ENCODE assay signal across 8 cellular contexts in the genomic region with DNA sequence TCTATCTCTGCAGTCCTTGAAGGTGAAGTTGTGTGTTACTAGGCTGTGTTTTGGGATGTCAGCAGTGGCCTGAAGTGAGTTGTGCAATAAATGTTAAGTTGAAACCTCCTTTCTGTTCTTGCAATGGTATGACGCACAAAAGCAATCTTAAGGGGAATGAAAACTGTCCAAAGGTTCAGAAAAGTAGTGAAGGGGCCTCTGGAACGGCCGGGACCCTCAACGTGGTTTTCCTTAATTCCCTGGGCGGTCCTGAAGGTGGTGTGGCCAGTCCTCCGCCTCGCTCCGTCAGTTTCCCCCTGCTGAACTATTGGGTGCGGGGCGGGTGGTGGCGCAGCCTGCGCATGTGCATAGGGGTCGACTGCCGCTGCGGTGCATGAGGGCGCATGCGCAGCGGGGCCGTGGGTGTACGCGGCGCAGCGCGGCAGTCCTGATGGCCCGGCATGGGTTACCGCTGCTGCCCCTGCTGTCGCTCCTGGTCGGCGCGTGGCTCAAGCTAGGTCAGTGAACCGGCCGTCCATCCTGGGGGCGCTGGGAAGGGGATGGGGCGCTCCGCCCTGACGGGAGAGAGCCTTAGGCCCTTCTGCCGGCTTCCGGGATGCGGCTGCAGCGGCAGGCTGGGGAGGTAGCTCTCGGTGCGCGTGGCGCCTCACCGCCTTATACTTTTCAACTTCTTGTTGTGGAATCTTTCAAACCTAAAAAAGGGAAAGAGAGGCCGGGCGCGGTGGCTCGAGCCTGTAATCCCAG. TPM values are rescaled to one million over a fixed set of nuclear protein-coding genes. Genes with fewer than 3 reads are reported as not detected.
DNase-seq lines count a peak whose midpoint lies in the region; ATAC-seq and TF ChIP-seq lines count a peak whose summit lies in the region.

TSS of gene SUMF2 (plus strand) at position 405 of the 744 bp plus-strand sequence. CDS start at position 431, 26 bp downstream.

- H3K4me3 ChIP-seq in epithelial cell of esophagus (ENCODE audit: low read length) (peak within 1 kb of the TSS; percentile 91), mucosa of descending colon (peak within 1 kb of the TSS; percentile 93)

- H3K36me3 ChIP-seq in mucosa of descending colon (ENCODE audit: low read depth): no peaks in the 10 kb centered on the region

- peaks cover 5% of the 10 kb centered on the region for H3K4me1 ChIP-seq in mucosa of descending colon (ENCODE audit: low read depth)

- peak; percentile 86 for ATAC-seq in GM21515 (IDR thresholded peaks at IDR 0.05; ENCODE audit: unreplicated experiment)
- peak; percentile 99 for ATAC-seq in mucosa of descending colon

- DNase-seq in DMS 273 treated with DMSO at 0.1 percent for 48 hours (lab: John Stamatoyannopoulos, UW) (peak; percentile 79), HuH-7 (ENCODE audit: low spot score) (peak; percentile 99), OCI-M1 (lab: John Stamatoyannopoulos, UW) (peak; percentile 90), activated T-cell treated with anti-CD3 and anti-CD28 coated beads for 24 hours (ENCODE audit: low read depth) (peak; percentile 88), epithelial cell of esophagus (ENCODE audit: low read depth) (peak; percentile 87), mucosa of descending colon (peak; percentile 92 to 94 (median 93))
- peak; percentile 88 for DNase-seq in stimulated activated CD8-positive, alpha-beta memory T cell treated with anti-CD3 and anti-CD28 coated beads, Interleukin-4, amount 100 ng/mL, for 24 hours (ENCODE audit: low read depth)

- H3K9me3 ChIP-seq in mucosa of descending colon: no peaks in the 10 kb centered on the region

- intact Hi-C loops in mucosa of descending colon (cut with DNase I, micrococcal nuclease): no loop called here

- TF ChIP-seq CTCF in epithelial cell of esophagus (IDR thresholded peaks at IDR 0.05; ENCODE audit: insufficient read depth, low read depth, low read length, missing control alignments): no peak
- no peak for TF ChIP-seq CTCF in mucosa of descending colon (IDR thresholded peaks at IDR 0.05)

RNA-seq across cellular contexts. Expression of gene SUMF2, which starts in this region (rescaled TPM):
- total RNA-seq in mucosa of descending colon: 100 to 1,000 TPM in 2 of 3 donors, 10 to 100 TPM in 1; 91.6 to 122 (median 101) TPM

Comparison
In these comparisons a context has a peak if more than half of its experiments do, and no peak if none do; other contexts are left out.
1. Peak in every context shown above with its lines: DNase-seq, ATAC-seq and H3K4me3 ChIP-seq.